Comparison of ENCODE assay signal across 17 cellular contexts in the genomic region with DNA sequence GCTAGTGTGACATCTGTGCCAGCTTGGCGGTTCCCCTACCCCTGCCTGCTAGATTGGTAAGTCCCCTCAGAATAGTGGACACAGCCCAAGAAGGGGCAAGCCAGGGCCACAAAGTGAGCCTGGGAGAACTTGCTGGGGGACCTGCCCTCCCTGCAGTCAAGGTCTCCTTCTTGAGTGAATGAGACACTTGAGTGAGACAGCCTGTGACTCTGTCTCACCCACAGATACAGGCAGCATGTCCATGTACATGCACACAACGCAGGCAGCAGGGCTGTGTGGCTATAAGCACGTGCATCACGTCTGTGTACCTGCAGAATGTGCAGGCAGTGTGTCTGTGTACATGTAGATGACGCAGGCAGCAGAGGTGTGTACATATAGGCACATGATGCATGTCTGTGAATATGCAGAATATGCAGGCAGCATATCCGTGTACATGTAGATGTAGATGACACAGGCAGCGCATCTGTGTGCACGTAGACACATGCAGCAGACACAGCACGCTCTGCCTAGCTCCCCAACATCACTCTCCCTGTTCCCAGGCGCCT.
"Had no signal": no experiment of that assay in that cellular context is flagged by ENCODE, and none has a peak within 500 bp of the region (broad histone marks: within the 10 kb centered on the region; RNA-seq: fewer than 3 reads in every experiment).

No MANE protein-coding gene starts in this region.

- H3K36me3 ChIP-seq: right lobe of liver, vagina had no signal

- H3K27ac Mint-ChIP-seq: activated CD4-positive, alpha-beta T cell treated with anti-CD3 and anti-CD28 coated beads for 36 hours; activated CD8-positive, alpha-beta T cell treated with anti-CD3 and anti-CD28 coated beads, Interleukin-2, amount 10 ng/mL, durations not matched to agents 7 days and 5 days; activated naive CD8-positive, alpha-beta T cell treated with anti-CD3 and anti-CD28 coated beads, Interleukin-2, amount 10 ng/mL, durations not matched to agents 7 days and 5 days; activated T-helper 1 cell treated with anti-CD3 and anti-CD28 coated beads, Interleukin-12 subunit alpha, Interleukin-12 subunit beta, Interleukin-2, Interleukin-4 antibody, amounts not matched to agents 30 ng/mL and 10 ng/mL and 1 ng/mL, durations not matched to agents 14 hours and 24 hours and 36 hours; dendritic cell treated with granulocyte-macrophage colony-stimulating factor and Interleukin-4, amounts not matched to agents 40 ng/mL and 50 ng/mL, for 4 days; immature natural killer cell; natural killer cell; stimulated activated naive CD8-positive, alpha-beta T cell treated with anti-CD3 and anti-CD28 coated beads, Interleukin-15, amount 100 ng/mL, for 72 hours; T-helper 1 cell treated with Interleukin-12 subunit alpha and Interleukin-12 subunit beta and Interleukin-4 antibody, amounts not matched to agents 30 μg/mL and 1 μg/mL, for 36 hours had no signal

- ATAC-seq: activated CD4-positive, alpha-beta T cell treated with anti-CD3 and anti-CD28 coated beads for 36 hours; activated CD8-positive, alpha-beta T cell treated with anti-CD3 and anti-CD28 coated beads, Interleukin-2, amount 10 ng/mL, durations not matched to agents 7 days and 5 days; natural killer cell; stimulated activated naive CD8-positive, alpha-beta T cell treated with anti-CD3 and anti-CD28 coated beads, Interleukin-15, amount 100 ng/mL, for 72 hours had no signal

- DNase-seq: activated CD4-positive, alpha-beta T cell treated with anti-CD3 and anti-CD28 coated beads for 36 hours; activated CD8-positive, alpha-beta T cell treated with anti-CD3 and anti-CD28 coated beads, Interleukin-2, amount 10 ng/mL, durations not matched to agents 7 days and 5 days; activated naive CD4-positive, alpha-beta T cell; activated naive CD8-positive, alpha-beta T cell treated with anti-CD3 and anti-CD28 coated beads, Interleukin-2, amount 10 ng/mL, durations not matched to agents 7 days and 5 days; anterior cingulate cortex; cerebellar nuclear complex; effector memory CD4-positive, alpha-beta T cell; foreskin melanocyte; immature natural killer cell; mesendoderm; natural killer cell; stimulated activated naive CD8-positive, alpha-beta T cell treated with anti-CD3 and anti-CD28 coated beads, Interleukin-15, amount 100 ng/mL, for 72 hours had no signal

- H3K27ac ChIP-seq: right lobe of liver, vagina had no signal

- H3K9me3 Mint-ChIP-seq: activated naive CD8-positive, alpha-beta T cell treated with anti-CD3 and anti-CD28 coated beads, Interleukin-2, amount 10 ng/mL, durations not matched to agents 7 days and 5 days; activated T-helper 1 cell treated with anti-CD3 and anti-CD28 coated beads, Interleukin-12 subunit alpha, Interleukin-12 subunit beta, Interleukin-2, Interleukin-4 antibody, amounts not matched to agents 30 ng/mL and 10 ng/mL and 1 ng/mL, durations not matched to agents 14 hours and 24 hours and 36 hours; dendritic cell treated with granulocyte-macrophage colony-stimulating factor and Interleukin-4, amounts not matched to agents 40 ng/mL and 50 ng/mL, for 4 days; immature natural killer cell; natural killer cell; stimulated activated naive CD8-positive, alpha-beta T cell treated with anti-CD3 and anti-CD28 coated beads, Interleukin-15, amount 100 ng/mL, for 72 hours; T-helper 1 cell treated with Interleukin-12 subunit alpha and Interleukin-12 subunit beta and Interleukin-4 antibody, amounts not matched to agents 30 μg/mL and 1 μg/mL, for 36 hours had no signal

- H3K27me3 ChIP-seq: right lobe of liver, vagina had no signal

- H3K4me1 Mint-ChIP-seq: activated CD4-positive, alpha-beta T cell treated with anti-CD3 and anti-CD28 coated beads for 36 hours; activated naive CD8-positive, alpha-beta T cell treated with anti-CD3 and anti-CD28 coated beads, Interleukin-2, amount 10 ng/mL, durations not matched to agents 7 days and 5 days; immature natural killer cell; natural killer cell had no signal

- H3K27me3 Mint-ChIP-seq: activated CD4-positive, alpha-beta T cell treated with anti-CD3 and anti-CD28 coated beads for 36 hours; activated naive CD8-positive, alpha-beta T cell treated with anti-CD3 and anti-CD28 coated beads, Interleukin-2, amount 10 ng/mL, durations not matched to agents 7 days and 5 days; dendritic cell treated with granulocyte-macrophage colony-stimulating factor and Interleukin-4, amounts not matched to agents 40 ng/mL and 50 ng/mL, for 4 days; stimulated activated naive CD8-positive, alpha-beta T cell treated with anti-CD3 and anti-CD28 coated beads, Interleukin-15, amount 100 ng/mL, for 72 hours had no signal

- H3K4me3 ChIP-seq: right lobe of liver, vagina had no signal

- H3K9me3 ChIP-seq: right lobe of liver, vagina had no signal

- H3K36me3 Mint-ChIP-seq: activated naive CD8-positive, alpha-beta T cell treated with anti-CD3 and anti-CD28 coated beads, Interleukin-2, amount 10 ng/mL, durations not matched to agents 7 days and 5 days; immature natural killer cell; natural killer cell had no signal

- H3K4me3 Mint-ChIP-seq: activated CD4-positive, alpha-beta T cell treated with anti-CD3 and anti-CD28 coated beads for 36 hours; activated CD8-positive, alpha-beta T cell treated with anti-CD3 and anti-CD28 coated beads, Interleukin-2, amount 10 ng/mL, durations not matched to agents 7 days and 5 days; activated naive CD8-positive, alpha-beta T cell treated with anti-CD3 and anti-CD28 coated beads, Interleukin-2, amount 10 ng/mL, durations not matched to agents 7 days and 5 days; activated T-helper 1 cell treated with anti-CD3 and anti-CD28 coated beads, Interleukin-12 subunit alpha, Interleukin-12 subunit beta, Interleukin-2, Interleukin-4 antibody, amounts not matched to agents 30 ng/mL and 10 ng/mL and 1 ng/mL, durations not matched to agents 14 hours and 24 hours and 36 hours; dendritic cell treated with granulocyte-macrophage colony-stimulating factor and Interleukin-4, amounts not matched to agents 40 ng/mL and 50 ng/mL, for 4 days; immature natural killer cell; natural killer cell; stimulated activated naive CD8-positive, alpha-beta T cell treated with anti-CD3 and anti-CD28 coated beads, Interleukin-15, amount 100 ng/mL, for 72 hours; T-helper 1 cell treated with Interleukin-12 subunit alpha and Interleukin-12 subunit beta and Interleukin-4 antibody, amounts not matched to agents 30 μg/mL and 1 μg/mL, for 36 hours had no signal
